25 cellular contexts compared by ENCODE assay signal in genomic region chr3:32553973-32554372, GRCh38. TPM values are rescaled to one million over a fixed set of nuclear protein-coding genes. Genes with fewer than 3 reads are reported as not detected.
A peak's percentile ranks its signal among the peaks of the same experiment; 100 is the strongest.
DNase-seq lines count a peak whose midpoint lies in the region; ATAC-seq, FAIRE-seq and TF ChIP-seq lines count a peak whose summit lies in the region.
"Had no signal": no experiment of that assay in that cellular context is flagged by ENCODE, and none has a peak within 500 bp of the region (broad histone marks: within the 10 kb centered on the region; RNA-seq: fewer than 3 reads in every experiment).

No MANE protein-coding gene starts in this region.

- H3K36me3 ChIP-seq in GM12878 (ENCODE audit: control insufficient read depth in 2 of 2, insufficient read depth in 2 of 2, low read length in 1 of 2) = no peaks in the 10 kb centered on the region; a peak in 1 of 4 replicates
- H3K36me3 ChIP-seq in neutrophil = no peaks in the 10 kb centered on the region
- H3K36me3 ChIP-seq in Caco-2 (ENCODE audit: control insufficient read depth, insufficient read depth, low read length) = no peaks in the 10 kb centered on the region
- H3K36me3 ChIP-seq in esophagus muscularis mucosa = no peaks in the 10 kb centered on the region
- H3K36me3 ChIP-seq: BE2C had no signal

- no peak overlapping the region for H2AFZ ChIP-seq in GM12878 (ENCODE audit: control insufficient read depth, low read depth, low read length)

- in situ Hi-C loops in GM12878 (cut with MboI) = no loop called here

- SMC1A ChIA-PET in GM12878 (lab: Charles Lee; ENCODE audit: uncharacterized antibody, unreplicated experiment) = interaction anchor here (0.9 kb wide), 1 partner anchor 94 kb away, joined by 3 read pairs; no protein-coding TSS in a partner anchor

- H3K4me2 ChIP-seq in GM12878 (ENCODE audit: control insufficient read depth, insufficient read depth) = peak overlapping the region; percentile 17; the same call in 1 of the 2 replicates
- H3K4me2 ChIP-seq: A549, BLaER1 had no signal

- H3K4me3 Mint-ChIP-seq in activated T-cell treated with anti-CD3 and anti-CD28 coated beads, Interleukin-2, amount 50 U/mL, for 72 hours = no peak overlapping the region
- no peak overlapping the region for H3K4me3 Mint-ChIP-seq in Caco-2 (ENCODE audit: unreplicated experiment)
- H3K4me3 Mint-ChIP-seq: CD4-positive, alpha-beta T cell; CD8-positive, alpha-beta T cell had no signal

- TF ChIP-seq RAD21 in GM12878 (IDR thresholded peaks at IDR 0.05; ENCODE audit: insufficient read depth, low read depth, low read length) = no peak

- H3K27me3 Mint-ChIP-seq in activated T-cell treated with anti-CD3 and anti-CD28 coated beads, Interleukin-2, amount 50 U/mL, for 72 hours (ENCODE audit: low read depth) = no peaks in the 10 kb centered on the region
- H3K27me3 Mint-ChIP-seq in Caco-2 (ENCODE audit: insufficient read depth, unreplicated experiment) = no peaks in the 10 kb centered on the region
- H3K27me3 Mint-ChIP-seq: CD4-positive, alpha-beta T cell had no signal

- H3K4me1 ChIP-seq in GM12878 (ENCODE audit: control insufficient read depth, insufficient read depth, low read length) = peaks cover 37% of the 10 kb centered on the region
- peaks cover 34 to 58% of the 10 kb centered on the region in 2 experiments for H3K4me1 ChIP-seq in neutrophil (ENCODE audit: control insufficient read depth in 1 of 2, insufficient read depth in 1 of 2, low read depth in 1 of 2, low read length in 1 of 2)
- 0 out of 2 replicates have a peak, but pooled peaks cover 13% of the 10 kb centered on the region for H3K4me1 ChIP-seq in Caco-2
- H3K4me1 ChIP-seq in esophagus muscularis mucosa = peaks cover 10 to 28% (median 20%) of the 10 kb centered on the region in 4 donors
- H3K4me1 ChIP-seq: BE2C had no signal

- H3K4me1 Mint-ChIP-seq in activated T-cell treated with anti-CD3 and anti-CD28 coated beads, Interleukin-2, amount 50 U/mL, for 72 hours (ENCODE audit: low read depth) = peaks cover 25% of the 10 kb centered on the region
- H3K4me1 Mint-ChIP-seq in Caco-2 (ENCODE audit: low read depth, unreplicated experiment) = peaks cover 22% of the 10 kb centered on the region

- TF ChIP-seq POLR2A in GM12878 (IDR thresholded peaks at IDR 0.05; ENCODE audit: low read depth, low read length) (no peak), esophagus muscularis mucosa (IDR thresholded peaks at IDR 0.05; ENCODE audit: low read depth) (no peak)

- no peak for ATAC-seq in activated T-cell treated with anti-CD3 and anti-CD28 coated beads, Interleukin-2, amount 50 U/mL, for 72 hours (replicated peaks in 1 of 2)
- ATAC-seq in GM19395 (IDR thresholded peaks at IDR 0.05; ENCODE audit: unreplicated experiment) (peak; percentile 15), GM12878 (no peak)
- ATAC-seq: A549; CD8-positive, alpha-beta T cell had no signal

- H3K27ac Mint-ChIP-seq in activated T-cell treated with anti-CD3 and anti-CD28 coated beads, Interleukin-2, amount 50 U/mL, for 72 hours = peak overlapping the region; percentile 33
- no peak overlapping the region for H3K27ac Mint-ChIP-seq in Caco-2 (ENCODE audit: unreplicated experiment)
- H3K27ac Mint-ChIP-seq: CD4-positive, alpha-beta T cell; CD8-positive, alpha-beta T cell had no signal

- RAD21 ChIA-PET in GM12878 (lab: Charles Lee; ENCODE audit: unreplicated experiment) = no interaction called here

- no peak for TF ChIP-seq CTCF in GM12878 (IDR thresholded peaks at IDR 0.05 in 2 of 3, conservative IDR thresholded peaks at IDR 0.05 in 1 of 3; ENCODE audit: control insufficient read depth in 2 of 3, extremely low read depth in 1 of 3, insufficient read depth in 1 of 3, low read depth in 3 of 3, low read length in 3 of 3)
- no peak for TF ChIP-seq CTCF in neutrophil (IDR thresholded peaks at IDR 0.05)
- no peak for TF ChIP-seq CTCF in Caco-2 (IDR thresholded peaks at IDR 0.05; ENCODE audit: insufficient read depth in 1 of 2, low read depth in 1 of 2, low read length in 1 of 2, severe bottlenecking in 1 of 2, unreplicated experiment in 1 of 2)
- no peak for TF ChIP-seq CTCF in esophagus muscularis mucosa (IDR thresholded peaks at IDR 0.05)

- H3K27me3 ChIP-seq in GM12878 (replicated peaks in 1 of 2; ENCODE audit: control insufficient read depth in 2 of 2, insufficient read depth in 2 of 2, low read length in 1 of 2) (no peaks in the 10 kb centered on the region), neutrophil (no peaks in the 10 kb centered on the region), Caco-2 (replicated peaks; ENCODE audit: control insufficient read depth, insufficient read depth, low read length) (no peaks in the 10 kb centered on the region), esophagus muscularis mucosa (no peaks in the 10 kb centered on the region)
- H3K27me3 ChIP-seq: BE2C, BLaER1 had no signal

- no peaks in the 10 kb centered on the region for H3K9me3 Mint-ChIP-seq in activated T-cell treated with anti-CD3 and anti-CD28 coated beads, Interleukin-2, amount 50 U/mL, for 72 hours
- no peaks in the 10 kb centered on the region for H3K9me3 Mint-ChIP-seq in Caco-2 (ENCODE audit: unreplicated experiment)
- H3K9me3 Mint-ChIP-seq: CD4-positive, alpha-beta T cell; CD8-positive, alpha-beta T cell had no signal

- no peak for DNase-seq in activated T-cell treated with anti-CD3 and anti-CD28 coated beads, Interleukin-2, amount 50 U/mL, for 72 hours
- no peak for DNase-seq in activated T-cell treated with anti-CD3 and anti-CD28 coated beads, Interleukin-2, amount 50 U/mL, for 48 hours
- no peak for DNase-seq in GM12878 (ENCODE audit: low read depth, low spot score)
- no peak for DNase-seq in Caco-2
- no peak for DNase-seq in NOMO-1 treated with dmso at 0.1 percent for 144 hours (lab: John Stamatoyannopoulos, UW; ENCODE audit: unreplicated experiment)
- no peak for DNase-seq in esophagus muscularis mucosa (ENCODE audit: extremely low spot score)
- DNase-seq: AML-193; BE2C; CD4-positive, alpha-beta T cell; CD8-positive, alpha-beta T cell; DMS 273 treated with DMSO at 0.1 percent for 48 hours; DMS153; DMS53; DMS79; DND-41; EL; GF-D8 had no signal

- H3K4me3 ChIP-seq in GM12878 (no peak overlapping the region; the same call in 1 of the 2 replicates), neutrophil (ENCODE audit: low read depth in 1 of 2, low read length in 1 of 2) (no peak overlapping the region), Caco-2 (ENCODE audit: low read depth, low read length) (no peak overlapping the region), esophagus muscularis mucosa (no peak overlapping the region)
- H3K4me3 ChIP-seq: A549, BLaER1 had no signal

- no peaks in the 10 kb centered on the region for H3K9me3 ChIP-seq in GM12878 (replicated peaks; ENCODE audit: control insufficient read depth, insufficient read depth, low read length)
- H3K9me3 ChIP-seq in neutrophil = no peaks in the 10 kb centered on the region
- no peaks in the 10 kb centered on the region for H3K9me3 ChIP-seq in Caco-2
- H3K9me3 ChIP-seq in esophagus muscularis mucosa = no peaks in the 10 kb centered on the region
- H3K9me3 ChIP-seq: A549, BE2C, BLaER1 had no signal

- H3K9ac ChIP-seq in GM12878 (ENCODE audit: control insufficient read depth, insufficient read depth, low read length) = no peak overlapping the region
- H3K9ac ChIP-seq: BLaER1 had no signal

- intact Hi-C loops in GM12878 (cut with micrococcal nuclease; ENCODE audit: unreplicated experiment) (no loop called here), Caco-2 (cut with micrococcal nuclease; ENCODE audit: unreplicated experiment) (no loop called here), esophagus muscularis mucosa (cut with DNase I) (no loop called here)

- H3K79me2 ChIP-seq in GM12878 (ENCODE audit: control insufficient read depth, insufficient read depth, low read length) = peaks cover 10% of the 10 kb centered on the region

- H3K36me3 Mint-ChIP-seq in activated T-cell treated with anti-CD3 and anti-CD28 coated beads, Interleukin-2, amount 50 U/mL, for 72 hours (ENCODE audit: insufficient read depth in 2 of 2) = no peaks in the 10 kb centered on the region
- no peaks in the 10 kb centered on the region for H3K36me3 Mint-ChIP-seq in Caco-2 (ENCODE audit: insufficient read depth, unreplicated experiment)

- H3K27ac ChIP-seq in GM12878 (ENCODE audit: control insufficient read depth, insufficient read depth) (no peak overlapping the region), neutrophil (peak overlapping the region; percentile 63), esophagus muscularis mucosa (replicated peaks in 1 of 4) (no peak overlapping the region)
- H3K27ac ChIP-seq: 22Rv1, A549, BLaER1, C4-2B had no signal

- FAIRE-seq in GM12878 (lab: Jason Lieb, UNC) = no peak
- FAIRE-seq: A549, GM12892, GM18507 had no signal

- POLR2A ChIA-PET in GM12878 (lab: Charles Lee) = no interaction called here
- POLR2A ChIA-PET in Caco-2 (lab: Charles Lee) = no interaction called here

- TF ChIP-seq EP300 in GM12878 (IDR thresholded peaks at IDR 0.05; ENCODE audit: borderline replicate concordance in 1 of 2, control insufficient read depth in 1 of 2, low read depth in 2 of 2, low read length in 2 of 2) = no peak
- no peak for TF ChIP-seq EP300 in esophagus muscularis mucosa (IDR thresholded peaks at IDR 0.05)

- no peaks in the 10 kb centered on the region; the same call in 1 of the 2 replicates for H4K20me1 ChIP-seq in GM12878 (ENCODE audit: control insufficient read depth, insufficient read depth)

- BruUV-seq in GM12878 (replicated peaks; lab: Mats Ljungman, UMichigan) (no TSS peak), Caco-2 (replicated peaks; lab: Mats Ljungman, UMichigan) (no TSS peak)

- CTCF ChIA-PET in GM12878 (lab: Yijun Ruan, JAX) = no interaction called here
- CTCF ChIA-PET in Caco-2 (lab: Charles Lee) = no interaction called here

RNA-seq across cellular contexts. Expression of gene DYNC1LI1, which starts 16.7 kb away (rescaled TPM):
- 10 to 100 TPM; 31.1 to 34.5 TPM for total RNA-seq in activated T-cell treated with anti-CD3 and anti-CD28 coated beads, Interleukin-2, amount 50 U/mL, for 72 hours
- total RNA-seq in GM12878 (2013; cell fraction: nucleolus; rRNA removed) = 41.3 and 43.7 TPM in 2 replicates
- total RNA-seq in GM12878 (2014; rRNA removed) (26.5 and 30.8 TPM in 2 replicates), GM12878 (2014; rRNA removed; fragmentation: Illumina TruSeq; extraction: Trizol) (34.4 and 36.5 TPM in 2 replicates), GM12878 (2021) (29.7 and 32.0 TPM in 2 replicates), Caco-2 (2022) (32.7 and 35.4 TPM in 2 replicates), esophagus muscularis mucosa (10 to 100 TPM; 30.0 to 38.2 (median 32.5) TPM)
- 8.9 TPM for polyA plus RNA-seq in GM12878 (2011; ENCODE audit: low read depth)
- polyA plus RNA-seq in GM12878 (2011; rRNA removed) (51.7 and 83.7 TPM in 2 replicates), GM12878 (2014; fragmentation: Illumina TruSeq; extraction: Trizol) (32.0 and 40.8 TPM in 2 replicates), GM12878 (2014; fragmentation: Nextera tagmentation; extraction: Ambion mirVana) (10 to 100 TPM; 11.5 to 17.0 TPM), GM12878 (2014; rRNA removed) (28.1 and 30.1 TPM in 2 replicates), GM12878 (2016; fragmentation: Nextera tagmentation; extraction: Ambion mirVana) (10 to 100 TPM; 36.8 to 37.6 TPM)
- polyA plus RNA-seq in GM12878 (2011; cell fraction: cytosol; rRNA removed) = 15.4 and 18.0 TPM in 2 replicates
- 14.5 and 21.8 TPM in 2 replicates for polyA plus RNA-seq in GM12878 (2011; cell fraction: nucleus; rRNA removed)
- polyA plus RNA-seq in GM12878 (2012) = 15.3 and 19.8 TPM in 2 replicates
- polyA minus RNA-seq in GM12878 (2011; rRNA and poly(A)+ RNA removed) = 20.3 and 21.6 TPM in 2 replicates
- polyA minus RNA-seq in GM12878 (2011; cell fraction: cytosol; rRNA and poly(A)+ RNA removed) = 9.6 and 12.0 TPM in 2 replicates
- polyA minus RNA-seq in GM12878 (2011; cell fraction: nucleus; rRNA and poly(A)+ RNA removed) = 30.8 and 67.1 TPM in 2 replicates

RNA-seq across cellular contexts. Expression of gene CMTM6, which starts 51.3 kb away (rescaled TPM):
- 10 to 100 TPM; 56.6 to 69.6 TPM for total RNA-seq in activated T-cell treated with anti-CD3 and anti-CD28 coated beads, Interleukin-2, amount 50 U/mL, for 72 hours
- 60.8 and 68.6 TPM in 2 replicates for total RNA-seq in GM12878 (2013; cell fraction: nucleolus; rRNA removed)
- 61.8 and 75.1 TPM in 2 replicates for total RNA-seq in GM12878 (2014; rRNA removed)
- 73.5 and 74.7 TPM in 2 replicates for total RNA-seq in GM12878 (2014; rRNA removed; fragmentation: Illumina TruSeq; extraction: Trizol)
- 51.2 and 54.4 TPM in 2 replicates for total RNA-seq in GM12878 (2021)
- polyA plus RNA-seq in GM12878 (2011; ENCODE audit: low read depth) = 12.6 TPM
- polyA plus RNA-seq in GM12878 (2011; rRNA removed) = 92.6 and 138 TPM in 2 replicates
- polyA plus RNA-seq in GM12878 (2011; cell fraction: cytosol; rRNA removed) = 32.5 and 34.3 TPM in 2 replicates
- polyA plus RNA-seq in GM12878 (2011; cell fraction: nucleus; rRNA removed) = 15.2 and 17.9 TPM in 2 replicates
- 19.5 and 21.1 TPM in 2 replicates for polyA plus RNA-seq in GM12878 (2012)
- 61.0 and 74.5 TPM in 2 replicates for polyA plus RNA-seq in GM12878 (2014; fragmentation: Illumina TruSeq; extraction: Trizol)
- 10 to 100 TPM; 27.1 to 39.0 TPM for polyA plus RNA-seq in GM12878 (2014; fragmentation: Nextera tagmentation; extraction: Ambion mirVana)
- 43.9 and 52.4 TPM in 2 replicates for polyA plus RNA-seq in GM12878 (2014; rRNA removed)
- 10 to 100 TPM; 92.3 to 97.3 TPM for polyA plus RNA-seq in GM12878 (2016; fragmentation: Nextera tagmentation; extraction: Ambion mirVana)
- 36.8 and 51.9 TPM in 2 replicates for polyA minus RNA-seq in GM12878 (2011; rRNA and poly(A)+ RNA removed)
- polyA minus RNA-seq in GM12878 (2011; cell fraction: cytosol; rRNA and poly(A)+ RNA removed) = 16.0 and 22.4 TPM in 2 replicates
- polyA minus RNA-seq in GM12878 (2011; cell fraction: nucleus; rRNA and poly(A)+ RNA removed) = 7.6 and 12.7 TPM in 2 replicates
- total RNA-seq in Caco-2 (2022) = 39.7 and 41.8 TPM in 2 replicates
- total RNA-seq in esophagus muscularis mucosa = 10 to 100 TPM; 40.3 to 60.6 (median 51.5) TPM
